In genomic region chr4:14575919-14576318, GRCh38 we compare ENCODE assay signal across 33 cellular contexts.
"Had no signal": no experiment of that assay in that cellular context is flagged by ENCODE, and none has a peak within 500 bp of the region (broad histone marks: within the 10 kb centered on the region; RNA-seq: fewer than 3 reads in every experiment).

No MANE protein-coding gene starts in this region.

- H3K27ac ChIP-seq: adrenal gland, ascending aorta, body of pancreas, brain microvascular endothelial cell, breast epithelium, cardiac muscle cell had no signal

- H3K27me3 ChIP-seq: adrenal gland, ascending aorta, body of pancreas, brain microvascular endothelial cell, breast epithelium, cardiac muscle cell had no signal

- H3K9me3 ChIP-seq: adrenal gland, ascending aorta, body of pancreas, breast epithelium had no signal

- DNase-seq: activated effector memory CD4-positive, alpha-beta T cell treated with anti-CD3 and anti-CD28 coated beads, Interleukin-2, amount 50 U/mL, for 16 hours; activated effector memory CD4-positive, alpha-beta T cell treated with Interleukin-2 at 50 U/mL for 16 hours; activated gamma-delta T cell; activated gamma-delta T cell treated with Interleukin-2 at 50 U/mL for 16 hours; activated naive CD4-positive, alpha-beta T cell; activated naive CD4-positive, alpha-beta T cell treated with anti-CD3 and anti-CD28 coated beads for 36 hours; activated naive CD4-positive, alpha-beta T cell treated with anti-CD3 and anti-CD28 coated beads, Interleukin-2, amount 10 ng/mL, durations not matched to agents 7 days and 5 days; activated naive CD4-positive, alpha-beta T cell treated with anti-CD3 and anti-CD28 coated beads, Interleukin-2, amount 50 U/mL, for 16 hours; activated naive CD4-positive, alpha-beta T cell treated with Interleukin-2 at 50 U/mL for 16 hours; activated naive CD8-positive, alpha-beta T cell treated with anti-CD3 and anti-CD28 coated beads for 36 hours; activated naive CD8-positive, alpha-beta T cell treated with anti-CD3 and anti-CD28 coated beads, Interleukin-2, amount 10 ng/mL, durations not matched to agents 7 days and 5 days; activated naive CD8-positive, alpha-beta T cell treated with anti-CD3 and anti-CD28 coated beads, Interleukin-2, amount 50 U/mL, for 24 hours; activated T-cell treated with anti-CD3 and anti-CD28 coated beads, Interleukin-2, amount 50 U/mL, for 24 hours; activated T-cell treated with anti-CD3 and anti-CD28 coated beads, Interleukin-2, amount 50 U/mL, for 4 hours; activated T-cell treated with anti-CD3 and anti-CD28 coated beads, Interleukin-2, amount 50 U/mL, for 48 hours; activated T-cell treated with anti-CD3 and anti-CD28 coated beads, Interleukin-2, amount 50 U/mL, for 72 hours; adrenal gland; amniotic stem cell; amygdala; anterior cingulate cortex; aorta; body of pancreas; brain microvascular endothelial cell; caudate nucleus; central memory CD4-positive, alpha-beta T cell; cerebellar nuclear complex had no signal

- FAIRE-seq: astrocyte, bronchial epithelial cell had no signal

- ATAC-seq: activated naive CD4-positive, alpha-beta T cell treated with anti-CD3 and anti-CD28 coated beads, Interleukin-2, amount 50 U/mL, for 72 hours; activated naive CD8-positive, alpha-beta T cell treated with anti-CD3 and anti-CD28 coated beads, Interleukin-2, amount 50 U/mL, for 24 hours; activated T-cell treated with anti-CD3 and anti-CD28 coated beads, Interleukin-2, amount 50 U/mL, for 4 hours; activated T-cell treated with anti-CD3 and anti-CD28 coated beads, Interleukin-2, amount 50 U/mL, for 72 hours; activated T-helper 17 cell treated with anti-CD3 and anti-CD28 coated beads, Interleukin-2, amount 50 U/mL, for 72 hours; body of pancreas had no signal

- H3K4me1 ChIP-seq: adrenal gland, ascending aorta, body of pancreas, breast epithelium had no signal

- H3K4me3 ChIP-seq: adrenal gland, ascending aorta, body of pancreas, breast epithelium, cardiac muscle cell had no signal

- H3K36me3 ChIP-seq: adrenal gland, ascending aorta, brain microvascular endothelial cell, breast epithelium, cardiac muscle cell had no signal
